10 cellular contexts compared by ENCODE assay signal in genomic region chr20:47540443-47541354, GRCh38. TPM values are rescaled to one million over a fixed set of nuclear protein-coding genes. Genes with fewer than 3 reads are reported as not detected.
DNase-seq lines count a peak whose midpoint lies in the region; ATAC-seq, FAIRE-seq and TF ChIP-seq lines count a peak whose summit lies in the region.
"Had no signal": no experiment of that assay in that cellular context is flagged by ENCODE, and none has a peak within 500 bp of the region (broad histone marks: within the 10 kb centered on the region; RNA-seq: fewer than 3 reads in every experiment).

No MANE protein-coding gene starts in this region.

- WGBS in small intestine, 3 donors: 57 to 65% (median 60%) methylated on average over 5 of the region's 5 CpGs

- no peaks in the 10 kb centered on the region for H3K9me3 ChIP-seq in small intestine (ENCODE audit: control insufficient read depth, low read depth)

- CTCF ChIA-PET in MCF 10A (lab: Yijun Ruan, JAX): interaction anchor here (0.6 to 1.3 kb wide), 5 partner anchors 19 to 156 kb away, joined by 3 to 4 read pairs (median 3); no protein-coding TSS in a partner anchor

- no TSS peak for BruUV-seq in MCF 10A (replicated peaks; lab: Mats Ljungman, UMichigan)

- H3K4me3 Mint-ChIP-seq in activated naive CD8-positive, alpha-beta T cell treated with anti-CD3 and anti-CD28 coated beads, Interleukin-2, amount 50 U/mL, for 24 hours: no peak overlapping the region
- H3K4me3 Mint-ChIP-seq in MCF 10A (ENCODE audit: unreplicated experiment): no peak overlapping the region

- no peak for TF ChIP-seq POLR2A in NB4 (IDR thresholded peaks at IDR 0.05; ENCODE audit: extremely low read depth, insufficient read length)

- no peaks in the 10 kb centered on the region for H3K27me3 Mint-ChIP-seq in activated naive CD8-positive, alpha-beta T cell treated with anti-CD3 and anti-CD28 coated beads, Interleukin-2, amount 50 U/mL, for 24 hours
- H3K27me3 Mint-ChIP-seq in MCF 10A (ENCODE audit: insufficient read depth, unreplicated experiment): no peaks in the 10 kb centered on the region

- intact Hi-C loops in MCF 10A (cut with micrococcal nuclease): no loop called here

- no peak overlapping the region for H3K27ac ChIP-seq in small intestine (ENCODE audit: low read depth in 1 of 2, low read length in 1 of 2)

- no peak overlapping the region for H3K4me3 ChIP-seq in NB4 (ENCODE audit: low read depth, low read length)
- H3K4me3 ChIP-seq in small intestine (ENCODE audit: low read depth in 1 of 2, low read length in 2 of 2): no peak overlapping the region

- H3K9me3 Mint-ChIP-seq in activated naive CD8-positive, alpha-beta T cell treated with anti-CD3 and anti-CD28 coated beads, Interleukin-2, amount 50 U/mL, for 24 hours: no peaks in the 10 kb centered on the region
- no peaks in the 10 kb centered on the region for H3K9me3 Mint-ChIP-seq in MCF 10A (ENCODE audit: unreplicated experiment)

- POLR2A ChIA-PET in MCF 10A (lab: Yijun Ruan, JAX): interaction anchor here (0.6 to 1.4 kb wide), 5 partner anchors 9 to 117 kb away, joined by 3 to 4 read pairs (median 4); partner anchors contain the start of gene NCOA3

- peak overlapping the region; percentile 85 for H3K27ac Mint-ChIP-seq in activated naive CD8-positive, alpha-beta T cell treated with anti-CD3 and anti-CD28 coated beads, Interleukin-2, amount 50 U/mL, for 24 hours
- H3K27ac Mint-ChIP-seq in MCF 10A (ENCODE audit: low read depth, unreplicated experiment): no peak overlapping the region

- peaks cover 0 to 11% of the 10 kb centered on the region in 2 donors for H3K4me1 ChIP-seq in small intestine (ENCODE audit: control insufficient read depth in 2 of 2, insufficient read depth in 1 of 2, low read depth in 1 of 2, low read length in 1 of 2)

- H3K27me3 ChIP-seq in small intestine (ENCODE audit: control insufficient read depth in 2 of 2, insufficient read depth in 2 of 2, low read length in 2 of 2): no peaks in the 10 kb centered on the region

- H3K4me1 Mint-ChIP-seq in activated naive CD8-positive, alpha-beta T cell treated with anti-CD3 and anti-CD28 coated beads, Interleukin-2, amount 50 U/mL, for 24 hours: peaks cover 83% of the 10 kb centered on the region
- peaks cover 29% of the 10 kb centered on the region for H3K4me1 Mint-ChIP-seq in MCF 10A (ENCODE audit: insufficient read depth, unreplicated experiment)

- TF ChIP-seq CTCF in GM13976 (IDR thresholded peaks at IDR 0.05; ENCODE audit: borderline replicate concordance, control extremely low read depth, extremely low read depth, insufficient read depth, missing control alignments): no peak
- no peak for TF ChIP-seq CTCF in NB4 (IDR thresholded peaks at IDR 0.05; ENCODE audit: low read depth, low read length)
- no peak for TF ChIP-seq CTCF in MCF 10A (IDR thresholded peaks at IDR 0.05; ENCODE audit: unreplicated experiment)

- no peaks in the 10 kb centered on the region for H3K36me3 ChIP-seq in small intestine (ENCODE audit: control insufficient read depth in 2 of 2, insufficient read depth in 2 of 2, low read length in 2 of 2)

- no peak for FAIRE-seq in small intestine (lab: Jason Lieb, UNC)

- peak; percentile 50 for DNase-seq in GM13976 (ENCODE audit: low spot score)
- peak; percentile 83 for DNase-seq in NB4 (ENCODE audit: low read depth)
- DNase-seq in activated naive CD8-positive, alpha-beta T cell treated with anti-CD3 and anti-CD28 coated beads, Interleukin-2, amount 50 U/mL, for 24 hours: no peak
- peak; percentile 42 for DNase-seq in small intestine
- no peak for DNase-seq in NCI-H1092 (lab: John Stamatoyannopoulos, UW)
- no peak for DNase-seq in MCF 10A (ENCODE audit: unreplicated experiment)
- no peak for DNase-seq in SK-N-DZ (ENCODE audit: low spot score)
- DNase-seq: central memory CD4-positive, alpha-beta T cell; NCI-H2081; posterior cingulate gyrus had no signal

- peak; percentile 57 for ATAC-seq in activated naive CD8-positive, alpha-beta T cell treated with anti-CD3 and anti-CD28 coated beads, Interleukin-2, amount 50 U/mL, for 24 hours

- in situ Hi-C loops in GM13976 (cut with MboI; ENCODE audit: low sequenced_read_pairs, unreplicated experiment): no loop called here

- H3K36me3 Mint-ChIP-seq in activated naive CD8-positive, alpha-beta T cell treated with anti-CD3 and anti-CD28 coated beads, Interleukin-2, amount 50 U/mL, for 24 hours (ENCODE audit: low read depth): peaks cover 35% of the 10 kb centered on the region
- peaks cover 6% of the 10 kb centered on the region for H3K36me3 Mint-ChIP-seq in MCF 10A (ENCODE audit: insufficient read depth, unreplicated experiment)

RNA-seq across cellular contexts. Expression of gene NCOA3, which starts 39.0 kb away (rescaled TPM):
- polyA plus RNA-seq in small intestine: 1 to 10 TPM; 3.4 to 6.4 (median 3.8) TPM
- total RNA-seq in MCF 10A (2022): 61.4 and 68.6 TPM in 2 replicates
- polyA plus RNA-seq in SK-N-DZ (2014; cell fraction: cytosol; rRNA removed): 8.1 and 9.0 TPM in 2 replicates
- polyA plus RNA-seq in SK-N-DZ (2014; cell fraction: nucleus; rRNA removed): 8.2 and 14.9 TPM in 2 replicates

Comparison
In these comparisons a context has a peak if more than half of its experiments do, and no peak if none do; other contexts are left out.
1. DNase-seq: peak in GM13976 (single experiment), NB4 (single experiment) and small intestine (single experiment); none in activated naive CD8-positive, alpha-beta T cell treated with anti-CD3 and anti-CD28 coated beads, Interleukin-2, amount 50 U/mL, for 24 hours (single experiment), NCI-H1092 (single experiment), MCF 10A (single experiment) and SK-N-DZ (single experiment).